8 cellular contexts compared by ENCODE assay signal in the genomic region with DNA sequence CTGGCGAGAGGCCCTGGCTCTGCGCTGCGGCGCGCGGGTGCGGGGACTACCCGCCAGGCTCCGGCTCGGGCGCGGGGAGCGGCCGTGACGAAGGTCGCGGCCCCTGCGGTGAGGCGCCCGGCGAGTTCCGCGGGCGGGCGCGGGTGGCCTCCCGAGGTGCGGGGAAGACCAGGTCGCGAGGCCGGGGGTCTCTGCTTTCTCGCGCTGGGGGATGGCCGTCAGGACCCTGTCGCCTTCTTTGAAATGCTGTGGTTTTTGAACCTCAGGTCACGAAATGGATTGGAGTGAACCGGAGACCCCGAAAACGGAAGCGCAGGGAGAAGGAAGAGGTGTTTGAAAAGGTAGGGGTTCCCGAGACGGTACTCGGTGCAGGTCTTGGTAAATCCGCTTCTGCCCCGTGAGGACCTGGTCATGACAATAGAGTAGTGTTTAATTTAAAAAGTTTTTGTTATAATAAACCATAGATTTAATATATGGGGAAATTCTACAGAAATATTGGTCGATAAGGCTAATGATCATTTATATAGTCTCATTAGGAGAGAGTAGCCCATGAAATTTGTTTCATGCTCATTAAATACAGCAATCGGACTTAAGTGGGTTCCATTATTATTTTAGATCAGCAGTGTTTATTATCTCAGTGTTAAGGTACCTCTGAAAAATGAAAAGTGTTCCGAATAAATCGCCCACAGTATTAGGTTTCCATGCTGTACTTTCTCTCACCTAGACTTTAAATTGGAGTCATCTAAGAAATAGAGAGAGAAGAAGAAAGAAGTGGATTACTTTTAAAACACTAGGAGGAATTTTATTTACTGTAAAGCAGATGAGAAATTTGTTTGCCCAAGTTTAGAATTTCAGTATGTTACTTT.
A peak's percentile ranks its signal among the peaks of the same experiment; 100 is the strongest.
DNase-seq lines count a peak whose midpoint lies in the region; ATAC-seq and TF ChIP-seq lines count a peak whose summit lies in the region.

No MANE protein-coding gene starts in this region.

- 10 to 15% methylated on average over 28 to 49 of the region's 49 CpGs for WGBS in endodermal cell (ENCODE audit: insufficient coverage in 1 of 2, insufficient read length in 1 of 2), 2 experiments

- peak overlapping the region; percentile 76 for H3K4me3 ChIP-seq in OCI-LY1 (ENCODE audit: low read depth, low read length, poor library complexity, severe bottlenecking)
- peak overlapping the region; percentile 74 for H3K4me3 ChIP-seq in endodermal cell (ENCODE audit: low read length)
- H3K4me3 ChIP-seq in neuron (ENCODE audit: low read length): peak overlapping the region; percentile 84

- H3K27ac ChIP-seq in OCI-LY1 (ENCODE audit: low read depth, low read length, poor library complexity, severe bottlenecking) (peak overlapping the region; percentile 33), endodermal cell (ENCODE audit: low read depth, low read length) (no peak overlapping the region)

- H3K4me3 Mint-ChIP-seq in activated T-cell treated with anti-CD3 and anti-CD28 coated beads, Interleukin-2, amount 50 U/mL, for 72 hours: peak overlapping the region; percentile 77 to 79
- H3K4me3 Mint-ChIP-seq in endodermal cell: peak overlapping the region; percentile 55

- H3K9me2 ChIP-seq in OCI-LY1 (ENCODE audit: low read depth, low read length): no peaks in the 10 kb centered on the region

- H3K9me3 ChIP-seq in OCI-LY1 (ENCODE audit: low read length): no peaks in the 10 kb centered on the region
- no peaks in the 10 kb centered on the region for H3K9me3 ChIP-seq in endodermal cell (ENCODE audit: control insufficient read depth, low read length)
- no peaks in the 10 kb centered on the region for H3K9me3 ChIP-seq in neuron (ENCODE audit: low read length)

- no peak for ATAC-seq in activated T-cell treated with anti-CD3 and anti-CD28 coated beads, Interleukin-2, amount 50 U/mL, for 72 hours (replicated peaks in 1 of 2)
- ATAC-seq in HG02798 (IDR thresholded peaks at IDR 0.05; ENCODE audit: poor library complexity, unreplicated experiment): no peak

- no peak overlapping the region for H3K27ac Mint-ChIP-seq in activated T-cell treated with anti-CD3 and anti-CD28 coated beads, Interleukin-2, amount 50 U/mL, for 72 hours
- no peak overlapping the region for H3K27ac Mint-ChIP-seq in endodermal cell

- H3F3A ChIP-seq in OCI-LY1 (ENCODE audit: insufficient read depth, low read length): no peaks in the 10 kb centered on the region

- H3K36me3 Mint-ChIP-seq in activated T-cell treated with anti-CD3 and anti-CD28 coated beads, Interleukin-2, amount 50 U/mL, for 72 hours (ENCODE audit: insufficient read depth in 2 of 2): peaks cover 0 to 1% of the 10 kb centered on the region in 2 donors
- H3K36me3 Mint-ChIP-seq in endodermal cell (ENCODE audit: low read depth): peaks cover 7% of the 10 kb centered on the region

- no peaks in the 10 kb centered on the region for H4K20me1 ChIP-seq in OCI-LY1 (ENCODE audit: insufficient read depth, low read length)

- no peaks in the 10 kb centered on the region; the same call in 1 of the 2 replicates for H3K36me3 ChIP-seq in OCI-LY1 (ENCODE audit: insufficient read depth, low read length)
- no peaks in the 10 kb centered on the region for H3K36me3 ChIP-seq in endodermal cell (ENCODE audit: control insufficient read depth, insufficient read depth, low read length)
- peaks cover 14% of the 10 kb centered on the region for H3K36me3 ChIP-seq in neuron (ENCODE audit: insufficient read depth, low read length)

- H3K79me2 ChIP-seq in OCI-LY1 (ENCODE audit: insufficient read depth, low read length): no peaks in the 10 kb centered on the region

- TF ChIP-seq CTCF in OCI-LY1 (IDR thresholded peaks at IDR 0.05; ENCODE audit: low read length) (no peak), endodermal cell (conservative IDR thresholded peaks at IDR 0.05) (no peak)

- no peak overlapping the region for H2AFZ ChIP-seq in OCI-LY1 (ENCODE audit: low read length)
- peak overlapping the region; percentile 87 for H2AFZ ChIP-seq in neuron (ENCODE audit: low read depth, low read length)

- H3K9me3 Mint-ChIP-seq in activated T-cell treated with anti-CD3 and anti-CD28 coated beads, Interleukin-2, amount 50 U/mL, for 72 hours: no peaks in the 10 kb centered on the region
- H3K9me3 Mint-ChIP-seq in endodermal cell: no peaks in the 10 kb centered on the region

- DNase-seq in activated T-cell treated with anti-CD3 and anti-CD28 coated beads, Interleukin-2, amount 50 U/mL, for 72 hours: no peak
- DNase-seq in activated T-cell treated with anti-CD3 and anti-CD28 coated beads, Interleukin-2, amount 50 U/mL, for 48 hours: no peak
- DNase-seq in endodermal cell: no peak
- no peak for DNase-seq in foreskin melanocyte
- DNase-seq in Kasumi-1 (lab: John Stamatoyannopoulos, UW): no peak

- H3K9ac ChIP-seq in OCI-LY1 (ENCODE audit: low read length): peak overlapping the region; percentile 81
- H3K9ac ChIP-seq in endodermal cell (ENCODE audit: extremely low read depth, low read length, poor library complexity, severe bottlenecking): peak overlapping the region; percentile 35

- H3K4me1 ChIP-seq in OCI-LY1 (ENCODE audit: insufficient read depth, low read length, severe bottlenecking): peaks cover 25% of the 10 kb centered on the region
- no peaks in the 10 kb centered on the region for H3K4me1 ChIP-seq in endodermal cell (ENCODE audit: control insufficient read depth, insufficient read depth, low read length)
- H3K4me1 ChIP-seq in neuron (ENCODE audit: insufficient read depth, low read length): peaks cover 38% of the 10 kb centered on the region

- peak overlapping the region; percentile 69 for H3K4me2 ChIP-seq in OCI-LY1 (ENCODE audit: low read length)

- H3K27me3 Mint-ChIP-seq in activated T-cell treated with anti-CD3 and anti-CD28 coated beads, Interleukin-2, amount 50 U/mL, for 72 hours (ENCODE audit: low read depth): peaks cover 37% of the 10 kb centered on the region
- H3K27me3 Mint-ChIP-seq in endodermal cell (ENCODE audit: insufficient read depth): peaks cover 50% of the 10 kb centered on the region

- H3K27me3 ChIP-seq in OCI-LY1 (ENCODE audit: insufficient read depth, low read length): no peaks in the 10 kb centered on the region
- peaks cover 51% of the 10 kb centered on the region for H3K27me3 ChIP-seq in endodermal cell (ENCODE audit: control insufficient read depth, insufficient read depth, low read length, poor library complexity, severe bottlenecking)
- H3K27me3 ChIP-seq in neuron (ENCODE audit: insufficient read depth, low read length): no peaks in the 10 kb centered on the region

- H3K4me1 Mint-ChIP-seq in activated T-cell treated with anti-CD3 and anti-CD28 coated beads, Interleukin-2, amount 50 U/mL, for 72 hours (ENCODE audit: low read depth): peaks cover 16% of the 10 kb centered on the region
- H3K4me1 Mint-ChIP-seq in endodermal cell: peaks cover 2% of the 10 kb centered on the region
